Comparison of ENCODE assay signal across 8 cellular contexts in the genomic region with DNA sequence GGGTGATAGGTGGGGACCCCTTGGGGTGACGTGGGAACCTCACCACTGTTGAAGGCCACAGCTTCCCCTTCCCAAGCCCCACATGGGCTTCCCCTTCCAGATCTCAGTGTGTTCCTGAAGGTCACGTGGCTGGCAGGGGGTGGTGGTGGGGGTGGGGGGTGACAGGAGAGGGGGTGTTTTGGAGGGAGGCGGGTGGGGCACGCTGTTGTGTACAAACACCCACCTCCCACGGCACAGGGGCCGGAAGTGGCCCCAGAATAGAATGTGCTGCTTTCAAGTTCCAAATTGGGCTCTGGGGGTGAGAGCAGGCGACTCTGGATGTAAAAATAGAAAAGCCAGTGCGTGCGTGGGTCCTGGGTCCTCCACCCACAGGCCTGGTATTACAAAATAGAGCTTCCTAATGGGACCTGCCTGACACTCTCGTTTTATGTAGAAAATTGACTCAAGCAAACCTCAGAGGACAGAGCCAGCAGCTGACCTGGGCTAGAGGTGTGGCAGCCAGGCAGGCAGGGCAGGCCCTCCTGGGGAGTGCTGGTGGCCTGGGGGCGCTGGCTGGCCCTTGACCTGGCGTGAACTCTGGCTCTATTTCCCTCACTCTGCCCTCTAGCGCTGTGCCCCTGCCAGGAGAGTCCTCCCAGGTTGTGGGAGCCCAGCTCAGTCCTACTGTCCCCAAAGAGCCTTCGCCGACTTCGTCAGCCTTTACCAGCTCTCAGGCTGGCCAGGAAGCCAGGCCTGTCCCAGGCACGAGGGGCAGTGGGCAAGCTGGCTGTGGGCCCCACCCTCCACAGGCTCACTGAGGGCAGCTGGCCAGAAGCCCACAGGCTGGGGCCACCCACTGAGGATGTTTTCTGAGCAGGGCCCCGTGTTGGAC.
DNase-seq lines count a peak whose midpoint lies in the region; ATAC-seq and FAIRE-seq lines count a peak whose summit lies in the region.

No MANE protein-coding gene starts in this region.

- H3K9ac ChIP-seq in BLaER1, result peak overlapping the region; percentile 65
- H3K9ac ChIP-seq in stomach smooth muscle (ENCODE audit: low read length in 2 of 2), result no peak overlapping the region

- DNase-seq in activated CD8-positive, alpha-beta memory T cell treated with anti-CD3 and anti-CD28 coated beads for 4 hours (ENCODE audit: low read depth in 2 of 2), result peak; percentile 56 to 69
- DNase-seq in midbrain (lab: John Stamatoyannopoulos, UW), result no peak
- no peak for DNase-seq in RCC 7860 (ENCODE audit: low spot score)

- H3K36me3 ChIP-seq in BLaER1 (no peaks in the 10 kb centered on the region), stomach smooth muscle (ENCODE audit: control insufficient read depth in 2 of 2, insufficient read depth in 2 of 2, low read length in 2 of 2) (no peaks in the 10 kb centered on the region)

- H3K9me3 ChIP-seq in BLaER1, result peaks cover 10% of the 10 kb centered on the region; the same call in 1 of the 2 replicates
- H3K9me3 ChIP-seq in stomach smooth muscle (ENCODE audit: control insufficient read depth in 2 of 2, low read length in 2 of 2), result no peaks in the 10 kb centered on the region

- no peak overlapping the region for H3K4me3 ChIP-seq in BLaER1
- no peak overlapping the region for H3K4me3 ChIP-seq in stomach smooth muscle (ENCODE audit: low read length in 2 of 2)

- FAIRE-seq in RCC 7860 (lab: Jason Lieb, UNC), result no peak

- H3K27me3 ChIP-seq in BLaER1 (no peaks in the 10 kb centered on the region), layer of hippocampus (ENCODE audit: control insufficient read depth, insufficient read depth, low read length) (no peaks in the 10 kb centered on the region), stomach smooth muscle (ENCODE audit: control insufficient read depth in 1 of 2, insufficient read depth in 2 of 2, low read length in 2 of 2) (no peaks in the 10 kb centered on the region)

- H3K4me2 ChIP-seq in BLaER1, result peak overlapping the region; percentile 73

- ATAC-seq in GM19395 (IDR thresholded peaks at IDR 0.05; ENCODE audit: unreplicated experiment) (peak; percentile 73), HG03378 (IDR thresholded peaks at IDR 0.05; ENCODE audit: unreplicated experiment) (peak; percentile 69)

- H3K4me1 ChIP-seq in BLaER1, result peaks cover 74% of the 10 kb centered on the region
- peaks cover 9% of the 10 kb centered on the region for H3K4me1 ChIP-seq in stomach smooth muscle (ENCODE audit: control insufficient read depth, insufficient read depth, low read length)

- H3K27ac ChIP-seq in BLaER1 (peak overlapping the region; percentile 82), layer of hippocampus (ENCODE audit: low read depth, low read length) (peak overlapping the region; percentile 57), stomach smooth muscle (ENCODE audit: low read length) (peak overlapping the region; percentile 18)

- H4K20me1 ChIP-seq in BLaER1, result no peaks in the 10 kb centered on the region

Comparison
In these comparisons a context has a peak if more than half of its experiments do, and no peak if none do; other contexts are left out.
1. H3K27ac ChIP-seq: peak in every context shown above with its lines; median percentile 82 in BLaER1; 57 in layer of hippocampus; 18 in stomach smooth muscle.
2. DNase-seq: peak in activated CD8-positive, alpha-beta memory T cell treated with anti-CD3 and anti-CD28 coated beads for 4 hours (2 of 2); none in midbrain (single experiment) and RCC 7860 (single experiment).